In the genomic region with DNA sequence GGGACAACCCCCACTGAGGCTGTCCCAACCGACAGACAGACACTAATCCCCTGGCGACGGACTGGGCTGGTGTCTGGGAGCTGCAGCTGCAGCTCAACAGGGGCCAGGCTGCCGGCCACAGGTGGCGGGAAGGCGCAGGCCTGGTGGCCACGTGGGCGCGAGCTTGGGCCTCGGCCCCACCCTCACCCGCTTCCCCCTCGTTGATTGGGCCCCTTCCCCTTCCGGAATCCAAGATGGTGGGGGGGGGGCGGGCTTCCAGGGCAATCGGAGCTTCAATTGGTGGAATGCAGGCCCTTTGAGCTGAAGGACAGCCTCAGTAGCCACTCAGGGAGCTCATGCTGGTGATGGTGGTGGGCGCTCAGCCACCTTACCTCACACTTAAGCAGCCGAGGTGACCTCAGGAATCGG, we compare ENCODE assay signal across 22 cellular contexts. TPM values are rescaled to one million over a fixed set of nuclear protein-coding genes. Genes with fewer than 3 reads are reported as not detected.
"Had no signal": no experiment of that assay in that cellular context is flagged by ENCODE, and none has a peak within 500 bp of the region (broad histone marks: within the 10 kb centered on the region; RNA-seq: fewer than 3 reads in every experiment).

No MANE protein-coding gene starts in this region.

- H3K27ac ChIP-seq: gastroesophageal sphincter, heart right ventricle, left ventricle myocardium inferior, transverse colon had no signal

- H3K4me3 ChIP-seq: gastroesophageal sphincter, heart right ventricle, left ventricle myocardium inferior, mucosa of descending colon, transverse colon had no signal

- H3K9me3 Mint-ChIP-seq: activated CD4-positive, alpha-beta memory T cell treated with anti-CD3 and anti-CD28 coated beads, Interleukin-2, amount 10 ng/mL, durations not matched to agents 7 days and 5 days; dendritic cell treated with granulocyte-macrophage colony-stimulating factor and Interleukin-4, amounts not matched to agents 40 ng/mL and 50 ng/mL, for 4 days had no signal

- H3K4me3 Mint-ChIP-seq: activated CD4-positive, alpha-beta memory T cell treated with anti-CD3 and anti-CD28 coated beads, Interleukin-2, amount 10 ng/mL, durations not matched to agents 7 days and 5 days; activated CD4-positive, alpha-beta T cell treated with anti-CD3 and anti-CD28 coated beads for 36 hours; activated T-cell treated with anti-CD3 and anti-CD28 coated beads, Interleukin-2, amount 50 U/mL, for 24 hours; dendritic cell treated with granulocyte-macrophage colony-stimulating factor and Interleukin-4, amounts not matched to agents 40 ng/mL and 50 ng/mL, for 4 days; naive thymus-derived CD4-positive, alpha-beta T cell; stimulated activated naive B cell treated with anti-CD40 and anti-IgM and Interleukin-4, amounts not matched to agents 10 μg/mL and 1 μg/mL and 100 μg/mL, for 72 hours; T-helper 17 cell had no signal

- DNase-seq: activated CD4-positive, alpha-beta memory T cell treated with anti-CD3 and anti-CD28 coated beads, Interleukin-2, amount 10 ng/mL, durations not matched to agents 7 days and 5 days; activated CD4-positive, alpha-beta T cell treated with anti-CD3 and anti-CD28 coated beads for 36 hours; activated effector memory CD4-positive, alpha-beta T cell treated with Interleukin-2 at 50 U/mL for 16 hours; activated naive CD4-positive, alpha-beta T cell treated with anti-CD3 and anti-CD28 coated beads, Interleukin-2, amount 50 U/mL, for 16 hours; activated T-cell treated with anti-CD3 and anti-CD28 coated beads, Interleukin-2, amount 50 U/mL, for 24 hours; heart right ventricle; left ventricle myocardium inferior; mucosa of descending colon; naive thymus-derived CD4-positive, alpha-beta T cell; stimulated activated CD4-positive, alpha-beta T cell treated with anti-CD3 and anti-CD28 coated beads, Interleukin-4, amount 100 ng/mL, for 1 hour; stimulated activated naive B cell treated with anti-CD40 and anti-IgM and Interleukin-4, amounts not matched to agents 10 μg/mL and 1 μg/mL and 100 μg/mL, for 72 hours; T-helper 17 cell; transverse colon; WERI-Rb-1 had no signal

- H3K9me3 ChIP-seq: gastroesophageal sphincter, heart right ventricle, left ventricle myocardium inferior, mucosa of descending colon, transverse colon had no signal

- H3K36me3 ChIP-seq: gastroesophageal sphincter, heart right ventricle, left ventricle myocardium inferior, transverse colon, WERI-Rb-1 had no signal

- H3K4me1 Mint-ChIP-seq: T-helper 17 cell had no signal

- ATAC-seq: activated CD4-positive, alpha-beta T cell treated with anti-CD3 and anti-CD28 coated beads for 36 hours; gastroesophageal sphincter; heart right ventricle; mucosa of descending colon; naive thymus-derived CD4-positive, alpha-beta T cell; stimulated activated naive B cell treated with anti-CD40 and anti-IgM and Interleukin-4, amounts not matched to agents 10 μg/mL and 1 μg/mL and 100 μg/mL, for 72 hours; T-helper 17 cell had no signal

- H3K4me1 ChIP-seq: gastroesophageal sphincter, heart right ventricle, left ventricle myocardium inferior, transverse colon had no signal

- FAIRE-seq: astrocyte, bronchial epithelial cell had no signal

- H3K27ac Mint-ChIP-seq: activated CD4-positive, alpha-beta memory T cell treated with anti-CD3 and anti-CD28 coated beads, Interleukin-2, amount 10 ng/mL, durations not matched to agents 7 days and 5 days; activated CD4-positive, alpha-beta T cell treated with anti-CD3 and anti-CD28 coated beads for 36 hours; activated T-cell treated with anti-CD3 and anti-CD28 coated beads, Interleukin-2, amount 50 U/mL, for 24 hours; dendritic cell treated with granulocyte-macrophage colony-stimulating factor and Interleukin-4, amounts not matched to agents 40 ng/mL and 50 ng/mL, for 4 days; naive thymus-derived CD4-positive, alpha-beta T cell; stimulated activated naive B cell treated with anti-CD40 and anti-IgM and Interleukin-4, amounts not matched to agents 10 μg/mL and 1 μg/mL and 100 μg/mL, for 72 hours; T-helper 17 cell had no signal

RNA-seq across cellular contexts. Expression of gene TBX4, which starts 8.7 kb away (rescaled TPM):
- total RNA-seq: activated CD4-positive, alpha-beta memory T cell treated with anti-CD3 and anti-CD28 coated beads, Interleukin-2, amount 10 ng/mL, durations not matched to agents 7 days and 5 days; activated CD4-positive, alpha-beta T cell treated with anti-CD3 and anti-CD28 coated beads for 36 hours; bronchial epithelial cell; cerebellum; epithelial cell of proximal tubule; heart right ventricle; kidney epithelial cell; left ventricle myocardium inferior; mucosa of descending colon; naive thymus-derived CD4-positive, alpha-beta T cell; renal cortical epithelial cell; T-helper 17 cell had no signal
- polyA plus RNA-seq: naive thymus-derived CD4-positive, alpha-beta T cell had no signal

RNA-seq across cellular contexts. Expression of gene TBX2, which starts 43.8 kb away (rescaled TPM):
- total RNA-seq: activated CD4-positive, alpha-beta memory T cell treated with anti-CD3 and anti-CD28 coated beads, Interleukin-2, amount 10 ng/mL, durations not matched to agents 7 days and 5 days; activated CD4-positive, alpha-beta T cell treated with anti-CD3 and anti-CD28 coated beads for 36 hours; naive thymus-derived CD4-positive, alpha-beta T cell had no signal
- polyA plus RNA-seq: naive thymus-derived CD4-positive, alpha-beta T cell had no signal
